In the genomic region with DNA sequence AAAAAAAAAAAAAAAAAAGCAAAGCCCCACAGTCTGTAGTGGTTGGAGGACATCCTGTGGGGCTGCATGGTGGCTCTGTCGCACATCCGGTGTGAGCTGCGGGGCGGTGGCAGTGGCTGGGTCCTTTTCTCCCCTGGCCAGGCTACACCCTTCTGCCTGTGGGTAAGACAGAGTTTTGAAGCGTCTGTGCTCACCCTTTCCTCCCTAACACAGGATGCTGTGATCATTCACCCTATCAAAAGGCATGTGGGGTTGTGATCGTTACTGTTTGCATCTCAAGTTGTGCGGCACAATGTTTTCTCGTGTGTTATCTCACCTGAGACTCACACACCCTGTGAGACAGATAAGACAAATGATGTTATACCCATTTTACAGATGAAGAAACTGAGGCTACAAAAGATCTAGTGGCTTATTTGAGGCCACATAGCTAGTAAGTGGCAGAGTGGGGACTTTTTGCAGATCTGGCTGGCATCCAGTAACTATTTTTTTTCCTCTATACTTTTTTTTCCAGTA, we compare ENCODE assay signal across 8 cellular contexts. TPM values are rescaled to one million over a fixed set of nuclear protein-coding genes. Genes with fewer than 3 reads are reported as not detected.
DNase-seq lines count a peak whose midpoint lies in the region; ATAC-seq and TF ChIP-seq lines count a peak whose summit lies in the region.

No MANE protein-coding gene starts in this region.

- H3K27me3 ChIP-seq in osteoblast (ENCODE audit: insufficient read depth, low read length), result no peaks in the 10 kb centered on the region

- no peak overlapping the region for H2AFZ ChIP-seq in osteoblast (ENCODE audit: low read length)

- H3K27me3 Mint-ChIP-seq in activated naive CD8-positive, alpha-beta T cell treated with anti-CD3 and anti-CD28 coated beads for 36 hours, result no peaks in the 10 kb centered on the region

- H3K4me3 Mint-ChIP-seq in activated naive CD8-positive, alpha-beta T cell treated with anti-CD3 and anti-CD28 coated beads for 36 hours, result no peak overlapping the region

- ATAC-seq in GM21526 (IDR thresholded peaks at IDR 0.05; ENCODE audit: low FRiP score, unreplicated experiment), result peak; percentile 68

- no peak overlapping the region for H3K4me2 ChIP-seq in osteoblast (ENCODE audit: insufficient read depth, low read length)

- no peak for TF ChIP-seq CTCF in NB4 (IDR thresholded peaks at IDR 0.05; ENCODE audit: low read depth, low read length)
- TF ChIP-seq CTCF in osteoblast (IDR thresholded peaks at IDR 0.05; ENCODE audit: extremely low read depth, low read depth, low read length), result no peak

- no peaks in the 10 kb centered on the region for H3K9me3 ChIP-seq in osteoblast (ENCODE audit: low read depth, low read length)

- peaks cover 9% of the 10 kb centered on the region for H3K36me3 Mint-ChIP-seq in activated naive CD8-positive, alpha-beta T cell treated with anti-CD3 and anti-CD28 coated beads for 36 hours

- no peaks in the 10 kb centered on the region for H3K9me3 Mint-ChIP-seq in activated naive CD8-positive, alpha-beta T cell treated with anti-CD3 and anti-CD28 coated beads for 36 hours

- peak; percentile 44 for DNase-seq in CD1c-positive myeloid dendritic cell (ENCODE audit: extremely low spot score)
- peak; percentile 37 for DNase-seq in NB4 (ENCODE audit: low read depth)
- DNase-seq in activated naive CD8-positive, alpha-beta T cell treated with anti-CD3 and anti-CD28 coated beads for 36 hours, result peak; percentile 75
- DNase-seq in stimulated activated naive CD4-positive, alpha-beta T cell treated with Interleukin-2 at 50 U/mL for 16 hours (lab: John Stamatoyannopoulos, UW), result peak; percentile 72
- DNase-seq in NCI-H345 treated with DMSO at 0.1 percent for 48 hours (lab: John Stamatoyannopoulos, UW; ENCODE audit: unreplicated experiment), result no peak
- no peak for DNase-seq in osteoblast (ENCODE audit: insufficient read length, low spot score, missing footprints)
- no peak for DNase-seq in NCI-H2196 treated with DMSO at 0.1 percent for 48 hours (lab: John Stamatoyannopoulos, UW; ENCODE audit: unreplicated experiment)

- H3K4me3 ChIP-seq in NB4 (ENCODE audit: low read depth, low read length), result no peak overlapping the region
- H3K4me3 ChIP-seq in osteoblast (ENCODE audit: insufficient read depth, low read length), result no peak overlapping the region

- no peaks in the 10 kb centered on the region for H3K36me3 ChIP-seq in osteoblast (ENCODE audit: insufficient read depth, low read length)

- peaks cover 66% of the 10 kb centered on the region for H3K4me1 Mint-ChIP-seq in activated naive CD8-positive, alpha-beta T cell treated with anti-CD3 and anti-CD28 coated beads for 36 hours

- no peaks in the 10 kb centered on the region for H3K79me2 ChIP-seq in osteoblast (ENCODE audit: insufficient read depth, low read length)

- H3K27ac Mint-ChIP-seq in activated naive CD8-positive, alpha-beta T cell treated with anti-CD3 and anti-CD28 coated beads for 36 hours, result peak overlapping the region; percentile 85

- no peaks in the 10 kb centered on the region for H4K20me1 ChIP-seq in osteoblast (ENCODE audit: insufficient read depth, low read length)

- H3K4me1 ChIP-seq in osteoblast (ENCODE audit: insufficient read depth, low read length), result peaks cover 47% of the 10 kb centered on the region

- H3K27ac ChIP-seq in osteoblast (ENCODE audit: low read depth, low read length), result no peak overlapping the region

- TF ChIP-seq POLR2A in NB4 (IDR thresholded peaks at IDR 0.05; ENCODE audit: extremely low read depth, insufficient read length), result no peak

RNA-seq across cellular contexts. Expression of a gene that starts 17.5 kb away (rescaled TPM):
- 100 to 1,000 TPM; 228 to 232 TPM for total RNA-seq in activated naive CD8-positive, alpha-beta T cell treated with anti-CD3 and anti-CD28 coated beads for 36 hours
- total RNA-seq in osteoblast, result 19.7 and 22.1 TPM in 2 replicates

Comparison
In these comparisons a context has a peak if more than half of its experiments do, and no peak if none do; other contexts are left out.
1. DNase-seq: peak in CD1c-positive myeloid dendritic cell (single experiment), NB4 (single experiment), activated naive CD8-positive, alpha-beta T cell treated with anti-CD3 and anti-CD28 coated beads for 36 hours (single experiment) and stimulated activated naive CD4-positive, alpha-beta T cell treated with Interleukin-2 at 50 U/mL for 16 hours (single experiment); none in NCI-H345 treated with DMSO at 0.1 percent for 48 hours (single experiment), osteoblast (single experiment) and NCI-H2196 treated with DMSO at 0.1 percent for 48 hours (single experiment).